In the genomic region with DNA sequence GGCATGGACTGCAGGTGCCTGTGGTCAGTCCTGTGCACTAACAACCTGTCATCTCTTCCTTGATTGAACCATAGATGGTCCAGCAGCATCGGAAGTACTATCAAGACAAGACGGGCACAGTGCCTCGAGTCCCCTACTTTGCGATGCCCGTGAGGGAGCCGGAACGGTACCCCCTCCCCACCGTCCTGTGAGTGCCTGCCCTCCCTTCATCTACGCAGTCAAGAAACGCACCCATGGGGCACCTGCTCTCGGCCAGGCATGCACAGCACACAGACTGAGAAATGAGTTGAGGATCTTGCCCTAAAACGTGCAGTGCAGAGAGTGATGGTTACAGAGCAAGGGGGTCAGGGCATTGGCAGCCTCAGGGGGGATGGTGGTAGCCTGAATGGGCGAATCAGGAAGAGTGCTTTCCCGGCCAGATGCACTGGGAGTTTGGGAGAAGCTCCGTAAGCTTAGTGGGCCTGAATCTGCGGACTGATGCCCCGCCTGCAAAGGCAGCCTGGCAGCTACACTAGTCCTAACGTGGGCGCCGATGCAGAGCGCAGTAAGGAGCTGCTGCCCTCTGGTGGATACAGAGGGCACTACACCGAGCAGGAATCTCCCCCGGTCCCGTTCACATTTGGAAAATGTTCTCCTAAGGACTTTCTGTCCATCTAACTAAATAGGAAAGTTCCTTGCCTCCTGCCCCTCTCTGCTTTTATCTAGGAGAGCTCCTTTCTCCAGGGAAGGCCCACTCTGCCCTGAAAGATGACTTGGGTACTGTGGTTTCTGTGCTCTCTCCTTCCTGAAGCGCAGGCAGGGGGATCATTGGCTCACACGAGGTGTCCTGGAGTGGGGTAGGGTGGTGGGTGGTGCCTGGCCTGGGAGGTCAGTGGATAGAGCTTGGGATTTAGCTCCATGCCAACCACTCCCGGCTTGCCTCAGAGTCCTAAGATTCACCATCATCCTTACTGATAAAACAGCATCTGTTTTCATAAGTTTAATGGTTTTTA, we compare ENCODE assay signal across 8 cellular contexts.
A peak's percentile ranks its signal among the peaks of the same experiment; 100 is the strongest.
DNase-seq lines count a peak whose midpoint lies in the region; ATAC-seq and TF ChIP-seq lines count a peak whose summit lies in the region.

No MANE protein-coding gene starts in this region.

- DNase-seq in ACHN (peak; percentile 60), GM13977 (ENCODE audit: low spot score) (peak; percentile 89), NCI-H2171 treated with DMSO at 0.1 percent for 48 hours (lab: John Stamatoyannopoulos, UW) (peak; percentile 77), left kidney (ENCODE audit: low read depth, low spot score) (peak; percentile 77)
- DNase-seq in activated CD4-positive, CD25-positive, alpha-beta regulatory T cell (lab: John Stamatoyannopoulos, UW), result peak; percentile 27 to 47 (median 33)
- peak; percentile 41 for DNase-seq in central memory CD4-positive, alpha-beta T cell
- DNase-seq in stimulated activated CD4-positive, alpha-beta T cell treated with anti-CD3 and anti-CD28 coated beads, Interleukin-4, amount 100 ng/mL, for 24 hours, result peak; percentile 70

- ATAC-seq in GM21526 (IDR thresholded peaks at IDR 0.05; ENCODE audit: low FRiP score, unreplicated experiment), result no peak

- TF ChIP-seq CTCF in GM13977 (IDR thresholded peaks at IDR 0.05; ENCODE audit: extremely low read depth, insufficient read depth, missing control alignments), result peak; percentile 96

- in situ Hi-C loops in ACHN (cut with HindIII; ENCODE audit: low pct_ligation_motif_present, low pct_unique_long_range_greater_than_20kb, low sequenced_read_pairs), result loop anchor here (25.0 kb wide), 1 partner anchor 185 kb away; the partner anchor contains the start of gene SLC35F6
- in situ Hi-C loops in GM13977 (cut with MboI; ENCODE audit: low pct_unique_long_range_greater_than_20kb, low sequenced_read_pairs, unreplicated experiment), result no loop called here

Comparison
In these comparisons a context has a peak if more than half of its experiments do, and no peak if none do; other contexts are left out.
1. DNase-seq: peak in every context shown above with its lines; median percentile 89 in GM13977; 77 in NCI-H2171 treated with DMSO at 0.1 percent for 48 hours; 77 in left kidney; 70 in stimulated activated CD4-positive, alpha-beta T cell treated with anti-CD3 and anti-CD28 coated beads, Interleukin-4, amount 100 ng/mL, for 24 hours; 60 in ACHN; 41 in central memory CD4-positive, alpha-beta T cell; 33 in activated CD4-positive, CD25-positive, alpha-beta regulatory T cell.